Comparison of ENCODE assay signal across 1 cellular context in the genomic region with DNA sequence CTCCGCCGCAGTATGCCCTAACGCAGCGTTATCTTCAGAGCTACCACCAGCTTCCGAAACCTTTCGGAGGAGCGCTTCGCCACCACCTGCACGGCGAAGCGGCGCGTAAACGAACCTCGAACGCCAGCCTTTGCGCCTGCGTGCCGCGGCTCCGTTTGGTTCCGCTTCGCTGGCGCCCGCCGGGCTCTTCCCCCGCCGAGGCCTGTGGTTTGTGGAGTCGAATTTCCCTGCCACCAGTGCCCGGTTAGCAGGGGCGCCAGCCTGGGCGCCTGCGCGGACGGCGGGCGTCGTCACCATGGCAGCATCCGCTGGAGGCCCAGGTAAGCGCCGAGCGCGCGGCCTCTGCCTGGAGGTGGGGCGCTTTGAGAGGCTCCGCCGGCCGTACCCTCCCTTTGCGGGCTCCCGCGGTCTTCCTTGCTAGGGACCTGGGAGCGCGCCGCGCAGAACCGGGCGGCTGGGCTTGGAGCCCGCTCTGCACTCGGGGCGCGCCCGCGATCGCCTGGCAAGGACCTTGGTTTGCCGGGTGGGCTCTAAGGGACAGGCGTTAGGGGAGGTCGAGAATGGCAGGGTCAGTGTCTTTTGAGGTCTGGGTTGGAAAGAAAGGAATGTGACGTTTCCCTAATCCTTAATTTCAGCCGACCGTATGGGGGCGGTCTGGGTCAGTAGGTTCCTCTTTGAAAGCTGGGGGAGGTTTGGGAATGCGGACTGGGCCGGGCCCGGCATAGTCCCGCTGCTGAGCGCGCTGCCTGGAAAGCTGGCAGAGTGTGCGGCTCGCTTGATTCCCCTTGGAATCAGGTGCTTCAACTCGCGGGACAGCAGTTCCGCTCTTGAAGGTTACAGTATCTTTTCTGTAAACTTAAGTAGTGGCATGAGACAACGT.
A peak's percentile ranks its signal among the peaks of the same experiment; 100 is the strongest.
TF ChIP-seq lines count a peak whose summit lies in the region.

TSS of gene FAM151B (plus strand) at position 272 of the 880 bp plus-strand sequence. CDS start at position 296, 24 bp downstream.

TF ChIP-seq in HepG2, 621 proteins besides CTCF, POLR2A, EP300 and RAD21 (continued from another document and continues in another):
- no peak for TF ChIP-seq PBX2 (CRISPR knock-in tag; IDR thresholded peaks at IDR 0.05)
- no peak for TF ChIP-seq BHLHE40 (IDR thresholded peaks at IDR 0.05; ENCODE audit: low read length)
- peak; percentile 32; the same call in 1 of the 2 replicates for TF ChIP-seq ZNF557 (CRISPR knock-in tag; IDR thresholded peaks at IDR 0.05)
- no peak for TF ChIP-seq ETV6 (CRISPR knock-in tag; conservative IDR thresholded peaks at IDR 0.05)
- TF ChIP-seq HMG20A (CRISPR knock-in tag; IDR thresholded peaks at IDR 0.05; ENCODE audit: borderline replicate concordance) = no peak
- TF ChIP-seq ZNF44 (CRISPR knock-in tag; IDR thresholded peaks at IDR 0.05) = no peak
- TF ChIP-seq MZF1 (CRISPR knock-in tag; IDR thresholded peaks at IDR 0.05; ENCODE audit: borderline replicate concordance) = no peak
- TF ChIP-seq HDAC6 (IDR thresholded peaks at IDR 0.05; ENCODE audit: low read depth, low read length) = no peak
- TF ChIP-seq, protein P1, sequence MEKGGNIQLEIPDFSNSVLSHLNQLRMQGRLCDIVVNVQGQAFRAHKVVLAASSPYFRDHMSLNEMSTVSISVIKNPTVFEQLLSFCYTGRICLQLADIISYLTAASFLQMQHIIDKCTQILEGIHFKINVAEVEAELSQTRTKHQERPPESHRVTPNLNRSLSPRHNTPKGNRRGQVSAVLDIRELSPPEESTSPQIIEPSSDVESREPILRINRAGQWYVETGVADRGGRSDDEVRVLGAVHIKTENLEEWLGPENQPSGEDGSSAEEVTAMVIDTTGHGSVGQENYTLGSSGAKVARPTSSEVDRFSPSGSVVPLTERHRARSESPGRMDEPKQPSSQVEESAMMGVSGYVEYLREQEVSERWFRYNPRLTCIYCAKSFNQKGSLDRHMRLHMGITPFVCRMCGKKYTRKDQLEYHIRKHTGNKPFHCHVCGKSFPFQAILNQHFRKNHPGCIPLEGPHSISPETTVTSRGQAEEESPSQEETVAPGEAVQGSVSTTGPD (CRISPR knock-in tag; IDR thresholded peaks at IDR 0.05) = no peak
- TF ChIP-seq ZBTB14 (CRISPR knock-in tag; IDR thresholded peaks at IDR 0.05) = peak; percentile 96
- TF ChIP-seq ZNF276 (CRISPR knock-in tag; IDR thresholded peaks at IDR 0.05; ENCODE audit: low read depth) = peak; percentile 81; the same call in 1 of the 2 replicates
- no peak for TF ChIP-seq SRSF1 (optimal IDR thresholded peaks at IDR 0.05; ENCODE audit: low read depth, low read length)
- TF ChIP-seq ZNF138 (CRISPR knock-in tag; IDR thresholded peaks at IDR 0.05; ENCODE audit: low read depth) = no peak
- no peak for TF ChIP-seq ZNF431 (CRISPR knock-in tag; IDR thresholded peaks at IDR 0.05; ENCODE audit: borderline replicate concordance, low read depth)
- peak; percentile 29 for TF ChIP-seq XRCC5 (optimal IDR thresholded peaks at IDR 0.05; ENCODE audit: low read length)
- peak; percentile 72 for TF ChIP-seq ELF1 (CRISPR knock-in tag; IDR thresholded peaks at IDR 0.05)
- TF ChIP-seq ZFP41 (CRISPR knock-in tag; IDR thresholded peaks at IDR 0.05; ENCODE audit: borderline replicate concordance) = no peak
- TF ChIP-seq SALL2 (CRISPR knock-in tag; IDR thresholded peaks at IDR 0.05) = peak; percentile 75
- peak; percentile 47; the same call in 1 of the 2 replicates for TF ChIP-seq ISL2 (CRISPR knock-in tag; IDR thresholded peaks at IDR 0.05)
- no peak; the same call in 1 of the 2 replicates for TF ChIP-seq ZNF558 (CRISPR knock-in tag; IDR thresholded peaks at IDR 0.05; ENCODE audit: borderline replicate concordance)
- no peak for TF ChIP-seq SOX13 (IDR thresholded peaks at IDR 0.05)
- peak in 1 of 2 experiments; percentile 43; a peak in 1 of 4 replicates for TF ChIP-seq SOX13 (CRISPR knock-in tag; conservative IDR thresholded peaks at IDR 0.05 in 1 of 2, IDR thresholded peaks at IDR 0.05 in 1 of 2)
- TF ChIP-seq, protein P2, sequence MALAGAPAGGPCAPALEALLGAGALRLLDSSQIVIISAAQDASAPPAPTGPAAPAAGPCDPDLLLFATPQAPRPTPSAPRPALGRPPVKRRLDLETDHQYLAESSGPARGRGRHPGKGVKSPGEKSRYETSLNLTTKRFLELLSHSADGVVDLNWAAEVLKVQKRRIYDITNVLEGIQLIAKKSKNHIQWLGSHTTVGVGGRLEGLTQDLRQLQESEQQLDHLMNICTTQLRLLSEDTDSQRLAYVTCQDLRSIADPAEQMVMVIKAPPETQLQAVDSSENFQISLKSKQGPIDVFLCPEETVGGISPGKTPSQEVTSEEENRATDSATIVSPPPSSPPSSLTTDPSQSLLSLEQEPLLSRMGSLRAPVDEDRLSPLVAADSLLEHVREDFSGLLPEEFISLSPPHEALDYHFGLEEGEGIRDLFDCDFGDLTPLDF (CRISPR knock-in tag; IDR thresholded peaks at IDR 0.05) = peak; percentile 76; the same call in 1 of the 2 replicates
- TF ChIP-seq GABPA (IDR thresholded peaks at IDR 0.05; ENCODE audit: low read depth, low read length) = no peak
- TF ChIP-seq GABPA (CRISPR knock-in tag; IDR thresholded peaks at IDR 0.05; ENCODE audit: low read depth) = peak; percentile 59; the same call in 1 of the 2 replicates
- peak; percentile 84; the same call in 1 of the 2 replicates for TF ChIP-seq SP4 (CRISPR knock-in tag; IDR thresholded peaks at IDR 0.05)
- TF ChIP-seq, protein P3, sequence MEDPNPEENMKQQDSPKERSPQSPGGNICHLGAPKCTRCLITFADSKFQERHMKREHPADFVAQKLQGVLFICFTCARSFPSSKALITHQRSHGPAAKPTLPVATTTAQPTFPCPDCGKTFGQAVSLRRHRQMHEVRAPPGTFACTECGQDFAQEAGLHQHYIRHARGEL (CRISPR knock-in tag; IDR thresholded peaks at IDR 0.05) = no peak
- TF ChIP-seq ERF (CRISPR knock-in tag; IDR thresholded peaks at IDR 0.05) = peak; percentile 80
- TF ChIP-seq FOSL1 (CRISPR knock-in tag; IDR thresholded peaks at IDR 0.05; ENCODE audit: borderline replicate concordance) = no peak
- 0 out of 2 replicates have a peak, but pooled peaks have one; percentile 87 for TF ChIP-seq CHCHD3 (CRISPR knock-in tag; IDR thresholded peaks at IDR 0.05)
- TF ChIP-seq MTF1 (CRISPR knock-in tag; IDR thresholded peaks at IDR 0.05) = no peak
- TF ChIP-seq TBX2 (CRISPR knock-in tag; IDR thresholded peaks at IDR 0.05; ENCODE audit: borderline replicate concordance) = peak; percentile 83
- TF ChIP-seq, protein P4, sequence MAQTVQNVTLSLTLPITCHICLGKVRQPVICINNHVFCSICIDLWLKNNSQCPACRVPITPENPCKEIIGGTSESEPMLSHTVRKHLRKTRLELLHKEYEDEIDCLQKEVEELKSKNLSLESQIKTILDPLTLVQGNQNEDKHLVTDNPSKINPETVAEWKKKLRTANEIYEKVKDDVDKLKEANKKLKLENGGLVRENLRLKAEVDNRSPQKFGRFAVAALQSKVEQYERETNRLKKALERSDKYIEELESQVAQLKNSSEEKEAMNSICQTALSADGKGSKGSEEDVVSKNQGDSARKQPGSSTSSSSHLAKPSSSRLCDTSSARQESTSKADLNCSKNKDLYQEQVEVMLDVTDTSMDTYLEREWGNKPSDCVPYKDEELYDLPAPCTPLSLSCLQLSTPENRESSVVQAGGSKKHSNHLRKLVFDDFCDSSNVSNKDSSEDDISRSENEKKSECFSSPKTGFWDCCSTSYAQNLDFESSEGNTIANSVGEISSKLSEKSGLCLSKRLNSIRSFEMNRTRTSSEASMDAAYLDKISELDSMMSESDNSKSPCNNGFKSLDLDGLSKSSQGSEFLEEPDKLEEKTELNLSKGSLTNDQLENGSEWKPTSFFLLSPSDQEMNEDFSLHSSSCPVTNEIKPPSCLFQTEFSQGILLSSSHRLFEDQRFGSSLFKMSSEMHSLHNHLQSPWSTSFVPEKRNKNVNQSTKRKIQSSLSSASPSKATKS (CRISPR knock-in tag; IDR thresholded peaks at IDR 0.05) = no peak
- TF ChIP-seq ZBTB8A (CRISPR knock-in tag; IDR thresholded peaks at IDR 0.05; ENCODE audit: borderline replicate concordance, low read depth) = peak; percentile 74; the same call in 1 of the 2 replicates
- peak; percentile 70; the same call in 1 of the 2 replicates for TF ChIP-seq CBFB (CRISPR knock-in tag; IDR thresholded peaks at IDR 0.05)
- peak; percentile 36 for TF ChIP-seq FOXP4 (CRISPR knock-in tag; IDR thresholded peaks at IDR 0.05)
- peak; percentile 75; the same call in 1 of the 2 replicates for TF ChIP-seq ZNF121 (CRISPR knock-in tag; IDR thresholded peaks at IDR 0.05)
- TF ChIP-seq THAP8 (CRISPR knock-in tag; IDR thresholded peaks at IDR 0.05; ENCODE audit: borderline replicate concordance) = peak; percentile 82; the same call in 1 of the 2 replicates
- no peak for TF ChIP-seq ZFP1 (CRISPR knock-in tag; IDR thresholded peaks at IDR 0.05)
- TF ChIP-seq ZNF17 (CRISPR knock-in tag; IDR thresholded peaks at IDR 0.05) = peak; percentile 63; the same call in 1 of the 2 replicates
- no peak for TF ChIP-seq MIER2 (CRISPR knock-in tag; IDR thresholded peaks at IDR 0.05)
- TF ChIP-seq POLR2AphosphoS2 (IDR thresholded peaks at IDR 0.05; ENCODE audit: low read depth, low read length) = no peak; the same call in 1 of the 2 replicates
- no peak for TF ChIP-seq NFE2 (CRISPR knock-in tag; IDR thresholded peaks at IDR 0.05)
- no peak for TF ChIP-seq ZNF644 (CRISPR knock-in tag; IDR thresholded peaks at IDR 0.05; ENCODE audit: low read depth)
- no peak for TF ChIP-seq GTF3A (CRISPR knock-in tag; conservative IDR thresholded peaks at IDR 0.05)
- TF ChIP-seq CBX2 (IDR thresholded peaks at IDR 0.05; ENCODE audit: low read depth, low read length) = no peak
- TF ChIP-seq CBX2 (CRISPR knock-in tag; IDR thresholded peaks at IDR 0.05; ENCODE audit: low read depth) = no peak
- TF ChIP-seq SNAPC2 (CRISPR knock-in tag; IDR thresholded peaks at IDR 0.05) = peak; percentile 85
- no peak for TF ChIP-seq ATRX (CRISPR knock-in tag; IDR thresholded peaks at IDR 0.05; ENCODE audit: borderline replicate concordance)
- TF ChIP-seq POLR2AphosphoS5 (IDR thresholded peaks at IDR 0.05; ENCODE audit: low read depth, low read length) = peak; percentile 79
- TF ChIP-seq ZNF737 (CRISPR knock-in tag; IDR thresholded peaks at IDR 0.05; ENCODE audit: borderline replicate concordance) = no peak
